In genomic region chr2:85656468-85656867, GRCh38 we compare ENCODE assay signal across 36 cellular contexts. TPM values are rescaled to one million over a fixed set of nuclear protein-coding genes. Genes with fewer than 3 reads are reported as not detected.
DNase-seq lines count a peak whose midpoint lies in the region; ATAC-seq, FAIRE-seq and TF ChIP-seq lines count a peak whose summit lies in the region.
"Had no signal": no experiment of that assay in that cellular context is flagged by ENCODE, and none has a peak within 500 bp of the region (broad histone marks: within the 10 kb centered on the region; RNA-seq: fewer than 3 reads in every experiment).

No MANE protein-coding gene starts in this region.

- intact Hi-C loops in upper lobe of right lung (cut with DNase I) (no loop called here), Caco-2 (cut with micrococcal nuclease; ENCODE audit: unreplicated experiment) (no loop called here)

- H3K27ac ChIP-seq in upper lobe of right lung: no peak overlapping the region
- H3K27ac ChIP-seq: dorsolateral prefrontal cortex, psoas muscle, sigmoid colon, thyroid gland had no signal

- TF ChIP-seq CTCF in fibroblast of mammary gland (conservative IDR thresholded peaks at IDR 0.05; ENCODE audit: control insufficient read depth, insufficient read depth, low read depth, low read length) (no peak), upper lobe of right lung (IDR thresholded peaks at IDR 0.05) (no peak), Caco-2 (IDR thresholded peaks at IDR 0.05; ENCODE audit: insufficient read depth in 1 of 2, low read depth in 1 of 2, low read length in 1 of 2, severe bottlenecking in 1 of 2, unreplicated experiment in 1 of 2) (no peak)

- H3K4me3 ChIP-seq in fibroblast of mammary gland (ENCODE audit: control insufficient read depth, low read depth, low read length) (no peak overlapping the region), upper lobe of right lung (no peak overlapping the region), Caco-2 (ENCODE audit: low read depth, low read length) (no peak overlapping the region)
- H3K4me3 ChIP-seq: dorsolateral prefrontal cortex, psoas muscle, sigmoid colon, thyroid gland had no signal

- H3K4me1 ChIP-seq in upper lobe of right lung (peaks cover 17% of the 10 kb centered on the region), Caco-2 (no peaks in the 10 kb centered on the region)
- H3K4me1 ChIP-seq: psoas muscle, sigmoid colon had no signal

- BruUV-seq in Caco-2 (replicated peaks; lab: Mats Ljungman, UMichigan): no TSS peak

- CTCF ChIA-PET in Caco-2 (lab: Charles Lee): interaction anchor here (1.5 kb wide), 1 partner anchor 19 kb away, joined by 4 read pairs; no protein-coding TSS in a partner anchor

- no peak for FAIRE-seq in RCC 7860 (lab: Jason Lieb, UNC)
- FAIRE-seq: endothelial cell of umbilical vein, G401.6, GM19239, HTR-8/SVneo had no signal

- H3K36me3 ChIP-seq in upper lobe of right lung (peaks cover under 1% of the 10 kb centered on the region), Caco-2 (ENCODE audit: control insufficient read depth, insufficient read depth, low read length) (no peaks in the 10 kb centered on the region)
- H3K36me3 ChIP-seq: thyroid gland had no signal

- no peak overlapping the region for H3K4me3 Mint-ChIP-seq in Caco-2 (ENCODE audit: unreplicated experiment)
- H3K4me3 Mint-ChIP-seq: activated naive CD8-positive, alpha-beta T cell treated with anti-CD3 and anti-CD28 coated beads, Interleukin-2, amount 10 ng/mL, durations not matched to agents 7 days and 5 days; CD4-positive, alpha-beta T cell; mesothelial cell of epicardium; naive B cell; stimulated activated naive CD8-positive, alpha-beta T cell treated with anti-CD3 and anti-CD28 coated beads, Interleukin-15, Interleukin-2, amounts not matched to agents 100 ng/mL and 50 ng/mL, for 24 hours; T-helper 1 cell treated with Interleukin-12 subunit alpha and Interleukin-12 subunit beta and Interleukin-4 antibody, amounts not matched to agents 30 μg/mL and 1 μg/mL, for 36 hours had no signal

- H3K27ac Mint-ChIP-seq in Caco-2 (ENCODE audit: unreplicated experiment): no peak overlapping the region
- H3K27ac Mint-ChIP-seq: activated naive CD8-positive, alpha-beta T cell treated with anti-CD3 and anti-CD28 coated beads, Interleukin-2, amount 10 ng/mL, durations not matched to agents 7 days and 5 days; CD4-positive, alpha-beta T cell; mesothelial cell of epicardium; stimulated activated naive CD8-positive, alpha-beta T cell treated with anti-CD3 and anti-CD28 coated beads, Interleukin-15, Interleukin-2, amounts not matched to agents 100 ng/mL and 50 ng/mL, for 24 hours; T-helper 1 cell treated with Interleukin-12 subunit alpha and Interleukin-12 subunit beta and Interleukin-4 antibody, amounts not matched to agents 30 μg/mL and 1 μg/mL, for 36 hours had no signal

- no peaks in the 10 kb centered on the region for H3K9me3 ChIP-seq in upper lobe of right lung
- H3K9me3 ChIP-seq in Caco-2: no peaks in the 10 kb centered on the region
- H3K9me3 ChIP-seq: psoas muscle, sigmoid colon, SK-N-SH, thyroid gland had no signal

- DNase-seq in NCI-H510A treated with DMSO at 0.1 percent for 48 hours (lab: John Stamatoyannopoulos, UW): peak; percentile 30
- DNase-seq in NCI-H510A (lab: John Stamatoyannopoulos, UW): no peak
- DNase-seq in RCC 7860 (ENCODE audit: low spot score): peak; percentile 8
- DNase-seq in fibroblast of mammary gland (ENCODE audit: low read depth): peak; percentile 56
- peak; percentile 77 for DNase-seq in upper lobe of right lung
- DNase-seq in NCI-H1436 treated with DMSO at 0.1 percent for 48 hours (lab: John Stamatoyannopoulos, UW): no peak
- no peak for DNase-seq in Caco-2
- DNase-seq in central memory CD4-positive, alpha-beta T cell: no peak
- DNase-seq: 8988T; activated CD4-positive, alpha-beta T cell treated with anti-CD3 and anti-CD28 coated beads for 4 hours; activated CD8-positive, alpha-beta memory T cell treated with anti-CD3 and anti-CD28 coated beads for 24 hours; activated gamma-delta T cell; activated naive CD8-positive, alpha-beta T cell treated with anti-CD3 and anti-CD28 coated beads, Interleukin-2, amount 10 ng/mL, durations not matched to agents 7 days and 5 days; activated T-cell treated with anti-CD3 and anti-CD28 coated beads, Interleukin-2, amount 50 U/mL, for 1 hour; CD4-positive, alpha-beta T cell; DMS 273 treated with DMSO at 0.1 percent for 48 hours; dorsolateral prefrontal cortex; KBM-7; naive B cell; NCI-H1694 treated with DMSO at 0.1 percent for 48 hours; NCI-H748 treated with DMSO at 0.1 percent for 48 hours; psoas muscle; sigmoid colon; SK-N-SH; thyroid gland had no signal

- no peaks in the 10 kb centered on the region for H3K27me3 Mint-ChIP-seq in Caco-2 (ENCODE audit: insufficient read depth, unreplicated experiment)
- H3K27me3 Mint-ChIP-seq: activated naive CD8-positive, alpha-beta T cell treated with anti-CD3 and anti-CD28 coated beads, Interleukin-2, amount 10 ng/mL, durations not matched to agents 7 days and 5 days; CD4-positive, alpha-beta T cell; naive B cell; stimulated activated naive CD8-positive, alpha-beta T cell treated with anti-CD3 and anti-CD28 coated beads, Interleukin-15, Interleukin-2, amounts not matched to agents 100 ng/mL and 50 ng/mL, for 24 hours had no signal

- ATAC-seq in upper lobe of right lung: peak; percentile 1
- ATAC-seq: HCT116, left lobe of liver had no signal

- H3K4me1 Mint-ChIP-seq in Caco-2 (ENCODE audit: low read depth, unreplicated experiment): no peaks in the 10 kb centered on the region
- H3K4me1 Mint-ChIP-seq: mesothelial cell of epicardium, naive B cell had no signal

- POLR2A ChIA-PET in Caco-2 (lab: Charles Lee): no interaction called here

- H3K36me3 Mint-ChIP-seq in Caco-2 (ENCODE audit: insufficient read depth, unreplicated experiment): peaks cover 29% of the 10 kb centered on the region

- H3K27me3 ChIP-seq in upper lobe of right lung (no peaks in the 10 kb centered on the region), Caco-2 (replicated peaks; ENCODE audit: control insufficient read depth, insufficient read depth, low read length) (no peaks in the 10 kb centered on the region)
- H3K27me3 ChIP-seq: dorsolateral prefrontal cortex, sigmoid colon, thyroid gland had no signal

- no peaks in the 10 kb centered on the region for H3K9me3 Mint-ChIP-seq in Caco-2 (ENCODE audit: unreplicated experiment)
- H3K9me3 Mint-ChIP-seq: activated naive CD8-positive, alpha-beta T cell treated with anti-CD3 and anti-CD28 coated beads, Interleukin-2, amount 10 ng/mL, durations not matched to agents 7 days and 5 days; CD4-positive, alpha-beta T cell; mesothelial cell of epicardium; naive B cell; stimulated activated naive CD8-positive, alpha-beta T cell treated with anti-CD3 and anti-CD28 coated beads, Interleukin-15, Interleukin-2, amounts not matched to agents 100 ng/mL and 50 ng/mL, for 24 hours; T-helper 1 cell treated with Interleukin-12 subunit alpha and Interleukin-12 subunit beta and Interleukin-4 antibody, amounts not matched to agents 30 μg/mL and 1 μg/mL, for 36 hours had no signal

RNA-seq across cellular contexts. Expression of gene SFTPB, which starts 11.5 kb away (rescaled TPM):
- total RNA-seq in upper lobe of right lung (14,872 TPM), Caco-2 (2022) (not detected in 2 replicates)
- total RNA-seq: activated naive CD8-positive, alpha-beta T cell treated with anti-CD3 and anti-CD28 coated beads, Interleukin-2, amount 10 ng/mL, durations not matched to agents 7 days and 5 days; CD4-positive, alpha-beta T cell; dorsolateral prefrontal cortex; endothelial cell of umbilical vein; glomerular endothelial cell; mesothelial cell of epicardium; sigmoid colon had no signal

RNA-seq across cellular contexts. Expression of gene GNLY, which starts 37.7 kb away (rescaled TPM):
- total RNA-seq in upper lobe of right lung: 18.5 TPM
- total RNA-seq in Caco-2 (2022): not detected in 2 replicates
- total RNA-seq: cerebellum, endothelial cell of umbilical vein, glomerular endothelial cell, mesothelial cell of epicardium had no signal

RNA-seq across cellular contexts. Expression of gene USP39, which starts 40.5 kb away (rescaled TPM):
- 37.0 TPM for total RNA-seq in upper lobe of right lung
- 82.1 and 83.5 TPM in 2 replicates for total RNA-seq in Caco-2 (2022)

RNA-seq across cellular contexts. Expression of gene C2orf68, which starts 44.6 kb away (rescaled TPM):
- total RNA-seq in upper lobe of right lung: 37.9 TPM
- 49.0 and 54.5 TPM in 2 replicates for total RNA-seq in Caco-2 (2022)

RNA-seq across cellular contexts. Expression of gene TMEM150A, which starts 54.0 kb away (rescaled TPM):
- 31.5 TPM for total RNA-seq in upper lobe of right lung
- total RNA-seq in Caco-2 (2022): 24.0 and 25.3 TPM in 2 replicates

Comparison
In these comparisons a context has a peak if more than half of its experiments do, and no peak if none do; other contexts are left out.
1. DNase-seq: peak in NCI-H510A treated with DMSO at 0.1 percent for 48 hours (single experiment), RCC 7860 (single experiment), fibroblast of mammary gland (single experiment) and upper lobe of right lung (single experiment); none in NCI-H510A (single experiment), NCI-H1436 treated with DMSO at 0.1 percent for 48 hours (single experiment), Caco-2 (0 of 2) and central memory CD4-positive, alpha-beta T cell (single experiment).
2. RNA of gene SFTPB, which starts 11.5 kb away (total RNA-seq): 14,872 TPM in upper lobe of right lung (single experiment); not detected in Caco-2; every median in the first group is over 1,000 times any median in the second.
3. RNA of gene GNLY, which starts 37.7 kb away (total RNA-seq): 18.5 TPM in upper lobe of right lung (single experiment); not detected in Caco-2; every median in the first group is over 10 times any median in the second.